ENCODE assay signal across 8 cellular contexts in the genomic region with DNA sequence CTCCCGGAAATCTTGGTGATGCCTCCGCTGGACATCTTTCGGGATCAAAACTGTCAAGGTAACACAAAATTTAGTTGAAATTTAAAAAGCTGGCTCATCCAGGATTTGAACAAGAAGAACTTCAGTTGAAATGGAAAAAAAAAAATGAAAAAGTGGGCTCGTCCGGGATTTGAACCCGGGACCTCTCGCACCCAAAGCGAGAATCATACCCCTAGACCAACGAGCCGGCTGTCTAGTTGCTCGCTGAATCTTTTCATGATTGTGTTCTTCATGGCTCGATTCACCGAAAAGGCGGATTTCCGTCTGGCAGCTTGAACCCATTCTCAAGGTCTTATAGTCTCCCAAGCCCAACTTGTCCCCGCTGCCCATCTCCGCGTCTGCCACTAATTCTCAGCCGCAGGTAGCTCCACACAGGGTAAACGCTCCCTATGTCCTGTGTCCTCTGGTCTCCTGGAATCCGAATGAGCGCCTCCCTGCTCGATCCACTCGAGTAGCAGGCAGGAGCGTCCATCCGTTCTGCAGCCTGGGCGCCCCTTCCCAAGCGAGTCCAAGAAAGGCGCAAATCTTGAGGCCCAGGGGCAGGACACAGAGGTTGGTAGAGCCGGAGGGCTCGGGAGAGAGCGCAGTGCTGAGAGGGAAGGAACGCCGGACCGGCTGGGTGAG. TPM values are rescaled to one million over a fixed set of nuclear protein-coding genes. Genes with fewer than 3 reads are reported as not detected.
A peak's percentile ranks its signal among the peaks of the same experiment; 100 is the strongest.
DNase-seq lines count a peak whose midpoint lies in the region; TF ChIP-seq lines count a peak whose summit lies in the region.

No MANE protein-coding gene starts in this region.

- no peaks in the 10 kb centered on the region for H3K27me3 Mint-ChIP-seq in activated T-helper 2 cell treated with anti-CD3 and anti-CD28 coated beads, Interferon-gamma antibody, Interleukin-2, Interleukin-4, amounts not matched to agents 10 μg/mL and 5 μg/mL and 100 μg/mL, durations not matched to agents 14 hours and 24 hours and 36 hours (ENCODE audit: low read depth)

- no peak for TF ChIP-seq POLR2A in uterus (IDR thresholded peaks at IDR 0.05)

- intact Hi-C loops in activated T-helper 2 cell treated with anti-CD3 and anti-CD28 coated beads, Interferon-gamma antibody, Interleukin-2, Interleukin-4, amounts not matched to agents 10 μg/mL and 5 μg/mL and 100 μg/mL, durations not matched to agents 14 hours and 24 hours and 36 hours (cut with micrococcal nuclease): loop anchor here (1.0 to 10.0 kb wide), 5 partner anchors 16 to 324 kb away; partner anchors contain the start of genes RACK1, TRIM41, TRIM52 and ZFP62
- intact Hi-C loops in uterus (cut with DNase I; ENCODE audit: low total_unique reads): no loop called here

- H3K9me3 Mint-ChIP-seq in activated T-helper 2 cell treated with anti-CD3 and anti-CD28 coated beads, Interferon-gamma antibody, Interleukin-2, Interleukin-4, amounts not matched to agents 10 μg/mL and 5 μg/mL and 100 μg/mL, durations not matched to agents 14 hours and 24 hours and 36 hours: no peaks in the 10 kb centered on the region

- no peaks in the 10 kb centered on the region for H3K36me3 Mint-ChIP-seq in activated T-helper 2 cell treated with anti-CD3 and anti-CD28 coated beads, Interferon-gamma antibody, Interleukin-2, Interleukin-4, amounts not matched to agents 10 μg/mL and 5 μg/mL and 100 μg/mL, durations not matched to agents 14 hours and 24 hours and 36 hours (ENCODE audit: low read depth)

- H3K36me3 ChIP-seq in BLaER1 (no peaks in the 10 kb centered on the region), Loucy (ENCODE audit: insufficient read depth, low read length) (no peaks in the 10 kb centered on the region), uterus (no peaks in the 10 kb centered on the region)

- peak; percentile 77 for DNase-seq in activated T-helper 2 cell treated with anti-CD3 and anti-CD28 coated beads, Interferon-gamma antibody, Interleukin-2, Interleukin-4, amounts not matched to agents 10 μg/mL and 5 μg/mL and 100 μg/mL, durations not matched to agents 14 hours and 24 hours and 36 hours (ENCODE audit: low spot score)
- peak; percentile 88 for DNase-seq in glomerular visceral epithelial cell (ENCODE audit: extremely low spot score)
- DNase-seq in pons (ENCODE audit: low spot score): peak; percentile 90
- peak; percentile 78 to 82 for DNase-seq in uterus
- DNase-seq in AG08396 (ENCODE audit: low spot score): no peak
- no peak for DNase-seq in NCI-H1105 treated with DMSO at 0.1 percent for 48 hours (lab: John Stamatoyannopoulos, UW)

- peak overlapping the region; percentile 89 for H3K27ac ChIP-seq in BLaER1
- H3K27ac ChIP-seq in uterus: peak overlapping the region; percentile 92 to 93

- H3K27me3 ChIP-seq in BLaER1 (no peaks in the 10 kb centered on the region), Loucy (ENCODE audit: insufficient read depth, low read length, poor library complexity, severe bottlenecking) (no peaks in the 10 kb centered on the region), uterus (no peaks in the 10 kb centered on the region)

- H3K9me2 ChIP-seq in Loucy (replicated peaks; ENCODE audit: low read depth, low read length): no peaks in the 10 kb centered on the region

- H3K4me3 Mint-ChIP-seq in activated T-helper 2 cell treated with anti-CD3 and anti-CD28 coated beads, Interferon-gamma antibody, Interleukin-2, Interleukin-4, amounts not matched to agents 10 μg/mL and 5 μg/mL and 100 μg/mL, durations not matched to agents 14 hours and 24 hours and 36 hours (ENCODE audit: low read depth): peak overlapping the region; percentile 94

- peaks cover 42% of the 10 kb centered on the region for H3K4me1 ChIP-seq in BLaER1
- peaks cover 7% of the 10 kb centered on the region for H3K4me1 ChIP-seq in Loucy (ENCODE audit: insufficient read depth, low read length, poor library complexity, severe bottlenecking)
- no peaks in the 10 kb centered on the region for H3K4me1 ChIP-seq in uterus

- H3K4me2 ChIP-seq in BLaER1: peak overlapping the region; percentile 97
- peak overlapping the region; percentile 93 for H3K4me2 ChIP-seq in Loucy (ENCODE audit: low read depth, low read length, poor library complexity, severe bottlenecking)

- H3K9ac ChIP-seq in BLaER1 (peak overlapping the region; percentile 88), Loucy (ENCODE audit: low read depth, low read length, poor library complexity, severe bottlenecking) (peak overlapping the region; percentile 92)

- peak overlapping the region; percentile 64 for H2AFZ ChIP-seq in Loucy (ENCODE audit: low read length)

- TF ChIP-seq CTCF in Loucy (conservative IDR thresholded peaks at IDR 0.05; ENCODE audit: low read length) (no peak), uterus (IDR thresholded peaks at IDR 0.05) (no peak)

- peaks cover 19% of the 10 kb centered on the region for H3K4me1 Mint-ChIP-seq in activated T-helper 2 cell treated with anti-CD3 and anti-CD28 coated beads, Interferon-gamma antibody, Interleukin-2, Interleukin-4, amounts not matched to agents 10 μg/mL and 5 μg/mL and 100 μg/mL, durations not matched to agents 14 hours and 24 hours and 36 hours (ENCODE audit: low read depth)

- H3K4me3 ChIP-seq in BLaER1 (peak overlapping the region; percentile 87), Loucy (ENCODE audit: low read length, poor library complexity, severe bottlenecking) (peak overlapping the region; percentile 95), uterus (peak overlapping the region; percentile 69 to 72)

- no peaks in the 10 kb centered on the region for H3F3A ChIP-seq in Loucy (ENCODE audit: low read depth)

- H3K27ac Mint-ChIP-seq in activated T-helper 2 cell treated with anti-CD3 and anti-CD28 coated beads, Interferon-gamma antibody, Interleukin-2, Interleukin-4, amounts not matched to agents 10 μg/mL and 5 μg/mL and 100 μg/mL, durations not matched to agents 14 hours and 24 hours and 36 hours: peak overlapping the region; percentile 93

- H3K79me2 ChIP-seq in Loucy (ENCODE audit: insufficient read depth, low read length): no peaks in the 10 kb centered on the region

- H4K20me1 ChIP-seq in BLaER1: no peaks in the 10 kb centered on the region
- no peaks in the 10 kb centered on the region for H4K20me1 ChIP-seq in Loucy (ENCODE audit: insufficient read depth, low read length, poor library complexity, severe bottlenecking)

- H3K9me3 ChIP-seq in BLaER1 (no peaks in the 10 kb centered on the region), Loucy (ENCODE audit: insufficient read depth, low read depth, low read length) (no peaks in the 10 kb centered on the region), uterus (no peaks in the 10 kb centered on the region)

RNA-seq across cellular contexts. Expression of gene TRIM7, which starts 16.2 kb away (rescaled TPM):
- total RNA-seq in activated T-helper 2 cell treated with anti-CD3 and anti-CD28 coated beads, Interferon-gamma antibody, Interleukin-2, Interleukin-4, amounts not matched to agents 10 μg/mL and 5 μg/mL and 100 μg/mL, durations not matched to agents 14 hours and 24 hours and 36 hours: 3.9 and 4.8 TPM in 2 replicates
- 1 to 10 TPM; 1.2 to 7.7 (median 1.6) TPM for total RNA-seq in uterus

RNA-seq across cellular contexts. Expression of gene TRIM41, which starts 34.2 kb away (rescaled TPM):
- total RNA-seq in activated T-helper 2 cell treated with anti-CD3 and anti-CD28 coated beads, Interferon-gamma antibody, Interleukin-2, Interleukin-4, amounts not matched to agents 10 μg/mL and 5 μg/mL and 100 μg/mL, durations not matched to agents 14 hours and 24 hours and 36 hours: 32.2 and 33.0 TPM in 2 replicates
- total RNA-seq in uterus: 10 to 100 TPM in 2 of 4 donors, 1 to 10 TPM in 2; 4.7 to 18.8 (median 12.2) TPM

RNA-seq across cellular contexts. Expression of gene OR2V2, which starts 41.4 kb away (rescaled TPM):
- total RNA-seq in activated T-helper 2 cell treated with anti-CD3 and anti-CD28 coated beads, Interferon-gamma antibody, Interleukin-2, Interleukin-4, amounts not matched to agents 10 μg/mL and 5 μg/mL and 100 μg/mL, durations not matched to agents 14 hours and 24 hours and 36 hours: not detected in 2 replicates
- total RNA-seq in uterus: not detected

RNA-seq across cellular contexts. Expression of gene RACK1, which starts 54.9 kb away (rescaled TPM):
- 2,110 and 2,123 TPM in 2 replicates for total RNA-seq in activated T-helper 2 cell treated with anti-CD3 and anti-CD28 coated beads, Interferon-gamma antibody, Interleukin-2, Interleukin-4, amounts not matched to agents 10 μg/mL and 5 μg/mL and 100 μg/mL, durations not matched to agents 14 hours and 24 hours and 36 hours
- 1,000 to 10,000 TPM; 1,656 to 5,035 (median 2,557) TPM for total RNA-seq in uterus

RNA-seq across cellular contexts. Expression of gene OR2V1, which starts 57.9 kb away (rescaled TPM):
- not detected in 2 replicates for total RNA-seq in activated T-helper 2 cell treated with anti-CD3 and anti-CD28 coated beads, Interferon-gamma antibody, Interleukin-2, Interleukin-4, amounts not matched to agents 10 μg/mL and 5 μg/mL and 100 μg/mL, durations not matched to agents 14 hours and 24 hours and 36 hours
- total RNA-seq in uterus: not detected

Comparison
In these comparisons a context has a peak if more than half of its experiments do, and no peak if none do; other contexts are left out.
1. DNase-seq: peak in activated T-helper 2 cell treated with anti-CD3 and anti-CD28 coated beads, Interferon-gamma antibody, Interleukin-2, Interleukin-4, amounts not matched to agents 10 μg/mL and 5 μg/mL and 100 μg/mL, durations not matched to agents 14 hours and 24 hours and 36 hours (single experiment), glomerular visceral epithelial cell (single experiment), pons (single experiment) and uterus (2 of 2); none in AG08396 (single experiment) and NCI-H1105 treated with DMSO at 0.1 percent for 48 hours (single experiment).
2. Peak in every context shown above with its lines, with median percentiles within 50 percentile points of each other: H3K4me3 ChIP-seq.